Comparison of ENCODE assay signal across 8 cellular contexts in the genomic region with DNA sequence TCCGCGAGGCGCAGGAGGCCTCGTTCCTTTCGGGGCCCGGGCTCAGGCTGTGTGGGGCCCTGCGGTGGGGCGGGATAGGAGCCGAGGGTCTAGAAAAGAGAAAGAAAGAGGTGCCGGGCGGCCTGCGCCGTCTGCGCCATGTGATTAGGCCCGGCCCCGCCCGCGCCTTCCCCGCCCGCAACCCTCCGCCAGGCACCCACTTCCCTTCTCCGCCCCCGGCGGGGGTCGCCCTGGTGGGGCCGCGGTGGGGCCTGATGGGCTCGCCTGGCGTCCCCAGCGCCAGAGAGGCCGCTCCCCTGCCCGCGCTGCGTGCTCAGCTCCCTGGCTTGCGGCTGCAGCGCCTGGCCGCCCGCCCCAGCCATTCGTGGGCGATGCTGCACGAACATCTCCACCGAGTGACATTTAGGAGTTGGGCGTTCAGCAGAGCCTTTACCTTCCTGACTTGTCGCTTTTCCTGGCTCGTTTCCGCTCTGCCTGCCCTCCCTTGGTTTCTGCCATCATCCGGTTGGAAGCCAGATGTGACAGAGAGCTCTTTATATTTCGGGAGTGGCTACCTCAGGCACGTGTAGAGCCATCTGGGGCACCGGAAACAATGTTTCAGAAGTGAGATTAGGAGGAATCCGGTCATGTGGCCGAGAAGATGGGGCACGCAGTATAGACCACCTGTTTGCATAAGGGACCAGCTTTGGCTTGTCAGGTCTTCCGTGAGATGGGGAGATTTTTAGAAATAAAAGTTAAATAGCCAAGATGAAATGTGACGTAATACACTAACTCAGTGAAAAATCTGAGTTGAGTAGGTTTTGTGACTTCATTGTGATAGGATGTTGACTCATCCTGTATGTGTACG. TPM values are rescaled to one million over a fixed set of nuclear protein-coding genes. Genes with fewer than 3 reads are reported as not detected.
A peak's percentile ranks its signal among the peaks of the same experiment; 100 is the strongest.
DNase-seq lines count a peak whose midpoint lies in the region.

No MANE protein-coding gene starts in this region.

- peak overlapping the region; percentile 92 for H3K4me3 ChIP-seq in GM23248

- H2AFZ ChIP-seq in GM23248 = 0 out of 2 replicates have a peak overlapping the region, but pooled peaks have one; percentile 14

- peaks cover 16% of the 10 kb centered on the region; the same call in 1 of the 2 replicates for H3K36me3 ChIP-seq in GM23248 (ENCODE audit: low read depth)

- in situ Hi-C loops in GM23248 (cut with MboI) = no loop called here

- no peaks in the 10 kb centered on the region for H3K9me2 ChIP-seq in GM23248 (ENCODE audit: insufficient read depth)

- no peaks in the 10 kb centered on the region for H3K9me3 ChIP-seq in GM23248 (ENCODE audit: low read depth)

- H3K4me1 ChIP-seq in GM23248 (ENCODE audit: insufficient read depth) = peaks cover 33% of the 10 kb centered on the region

- peak overlapping the region; percentile 97 for H3K4me2 ChIP-seq in GM23248 (ENCODE audit: unreplicated experiment)

- H3K79me2 ChIP-seq in GM23248 (ENCODE audit: insufficient read depth) = peaks cover 81% of the 10 kb centered on the region

- H4K20me1 ChIP-seq in GM23248 (ENCODE audit: insufficient read depth) = peaks cover 37% of the 10 kb centered on the region

- H3K27me3 ChIP-seq in GM23248 (replicated peaks; ENCODE audit: insufficient read depth) = no peaks in the 10 kb centered on the region

- WGBS in GM23248 (ENCODE audit: low coverage in 1 of 2, low lambda C conversion rate in 2 of 2, missing lambda C conversion rate in 2 of 2), 2 experiments = 0 to 2% methylated on average over 39 to 55 of the region's 56 CpGs

- peaks cover 51% of the 10 kb centered on the region for H3F3A ChIP-seq in GM23248 (ENCODE audit: insufficient read depth)

- peak overlapping the region; percentile 89 for H3K9ac ChIP-seq in GM23248

- H3K27ac ChIP-seq in GM23248 = peak overlapping the region; percentile 89
- peak overlapping the region; percentile 53 for H3K27ac ChIP-seq in temporal lobe (ENCODE audit: low read depth, low read length)

- DNase-seq in Daoy (ENCODE audit: low read depth) = peak; percentile 83
- peak; percentile 89 for DNase-seq in GM23248
- DNase-seq in Kasumi-1 (lab: John Stamatoyannopoulos, UW) = peak; percentile 98 to 99
- peak; percentile 79 to 82 for DNase-seq in SHP77 (lab: John Stamatoyannopoulos, UW)
- peak; percentile 61 for DNase-seq in activated gamma-delta T cell (lab: John Stamatoyannopoulos, UW)
- DNase-seq in foreskin melanocyte = peak; percentile 82
- DNase-seq in nucleus accumbens (lab: John Stamatoyannopoulos, UW) = peak in 54 of 56 donors; percentile 6 to 77 (median 55)

RNA-seq across cellular contexts. Expression of gene GLS, which starts 1.1 kb away (rescaled TPM):
- total RNA-seq in Daoy (2014; rRNA removed; shearing (Covaris generic)) = 136 and 145 TPM in 2 replicates
- total RNA-seq in GM23248 (2014; rRNA removed; shearing (Covaris generic)) = 362 and 426 TPM in 2 replicates
- 81.0 and 96.0 TPM in 2 replicates for polyA plus RNA-seq in GM23248 (2016; fragmentation: Nextera tagmentation; extraction: Ambion mirVana)
- 122 TPM for total RNA-seq in temporal lobe

Comparison
In these comparisons a context has a peak if more than half of its experiments do, and no peak if none do; other contexts are left out.
1. Peak in every context shown above with its lines: DNase-seq, H3K4me3 ChIP-seq and H3K27ac ChIP-seq.